27 cellular contexts compared by ENCODE assay signal in the genomic region with DNA sequence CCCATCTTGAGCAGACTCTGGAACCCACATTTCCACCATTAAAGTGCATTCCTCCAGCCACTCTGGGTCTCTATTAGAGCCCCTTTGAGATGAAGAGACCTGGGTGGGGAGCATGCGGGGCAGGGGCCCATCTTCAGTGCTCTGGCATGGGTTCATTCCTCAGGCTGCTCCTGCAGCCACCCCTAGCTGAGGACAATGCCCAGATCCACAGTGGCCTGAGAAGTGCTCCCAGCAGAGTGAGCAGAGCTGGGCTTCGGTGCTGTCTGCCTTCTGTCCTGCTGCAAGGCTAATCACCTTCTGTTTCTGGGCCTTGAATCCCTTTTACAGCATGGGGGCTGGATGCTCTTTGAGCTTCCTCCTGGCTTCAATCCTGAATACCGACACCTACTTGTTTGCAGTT.
"Had no signal": no experiment of that assay in that cellular context is flagged by ENCODE, and none has a peak within 500 bp of the region (broad histone marks: within the 10 kb centered on the region; RNA-seq: fewer than 3 reads in every experiment).

No MANE protein-coding gene starts in this region.

- H3K27me3 ChIP-seq: ascending aorta, breast epithelium, cardiac muscle cell, colonic mucosa, dorsolateral prefrontal cortex, esophagus squamous epithelium, gastroesophageal sphincter had no signal

- DNase-seq: activated CD4-positive, alpha-beta memory T cell treated with anti-CD3 and anti-CD28 coated beads, Interleukin-2, amount 10 ng/mL, durations not matched to agents 7 days and 5 days; activated CD4-positive, alpha-beta T cell treated with anti-CD3 and anti-CD28 coated beads for 1 hour; activated CD4-positive, alpha-beta T cell treated with anti-CD3 and anti-CD28 coated beads for 4 hours; activated CD4-positive, alpha-beta T cell treated with anti-CD3 and anti-CD28 coated beads, Interleukin-2, amount 10 ng/mL, durations not matched to agents 7 days and 5 days; activated CD4-positive, alpha-beta T cell treated with anti-CD3 and anti-CD28 coated beads, Interleukin-2, amount 50 U/mL, for 4 hours; activated CD8-positive, alpha-beta memory T cell treated with anti-CD3 and anti-CD28 coated beads, Interleukin-2, amount 50 U/mL, for 48 hours; activated gamma-delta T cell; activated naive CD4-positive, alpha-beta T cell; activated naive CD4-positive, alpha-beta T cell treated with anti-CD3 and anti-CD28 coated beads, Interleukin-2, amount 10 ng/mL, durations not matched to agents 7 days and 5 days; activated naive CD8-positive, alpha-beta T cell treated with anti-CD3 and anti-CD28 coated beads, Interleukin-2, amount 10 ng/mL, durations not matched to agents 7 days and 5 days; activated T-cell treated with anti-CD3 and anti-CD28 coated beads for 4 hours; activated T-cell treated with anti-CD3 and anti-CD28 coated beads, Interleukin-2, amount 50 U/mL, for 24 hours; central memory CD4-positive, alpha-beta T cell; cerebellar nuclear complex; colonic mucosa; effector memory CD4-positive, alpha-beta T cell; erythroblast; esophagus squamous epithelium; T-helper 2 cell had no signal

- H3K27ac ChIP-seq: ascending aorta, breast epithelium, cardiac muscle cell, colonic mucosa, esophagus squamous epithelium, gastroesophageal sphincter had no signal

- ATAC-seq: activated naive CD4-positive, alpha-beta T cell treated with anti-CD3 and anti-CD28 coated beads, Interleukin-2, amount 50 U/mL, for 72 hours; activated T-helper 17 cell treated with anti-CD3 and anti-CD28 coated beads, Interleukin-2, amount 50 U/mL, for 72 hours; gastroesophageal sphincter; WTC11 had no signal

- H3K9me3 ChIP-seq: ascending aorta, breast epithelium, colonic mucosa, esophagus squamous epithelium, gastroesophageal sphincter had no signal

- H3K4me1 ChIP-seq: ascending aorta, breast epithelium, colonic mucosa, esophagus squamous epithelium, gastroesophageal sphincter had no signal

- H3K36me3 ChIP-seq: ascending aorta, breast epithelium, cardiac muscle cell, colonic mucosa, esophagus squamous epithelium, gastroesophageal sphincter had no signal

- H3K4me3 ChIP-seq: ascending aorta, breast epithelium, cardiac muscle cell, colonic mucosa, dorsolateral prefrontal cortex, esophagus squamous epithelium, gastroesophageal sphincter had no signal
